ENCODE assay signal across 13 cellular contexts in genomic region chr16:81994485-81994884, GRCh38. TPM values are rescaled to one million over a fixed set of nuclear protein-coding genes. Genes with fewer than 3 reads are reported as not detected.
A peak's percentile ranks its signal among the peaks of the same experiment; 100 is the strongest.
DNase-seq lines count a peak whose midpoint lies in the region; ATAC-seq, FAIRE-seq and TF ChIP-seq lines count a peak whose summit lies in the region.
"Had no signal": no experiment of that assay in that cellular context is flagged by ENCODE, and none has a peak within 500 bp of the region (broad histone marks: within the 10 kb centered on the region; RNA-seq: fewer than 3 reads in every experiment).

No MANE protein-coding gene starts in this region.

- POLR2A ChIA-PET in A549 (lab: Yijun Ruan, JAX) = no interaction called here

- no peak overlapping the region for H3K9ac ChIP-seq in endodermal cell (ENCODE audit: extremely low read depth, low read length, poor library complexity, severe bottlenecking)

- no peaks in the 10 kb centered on the region for H3K9me3 ChIP-seq in A549
- H3K9me3 ChIP-seq in endodermal cell (ENCODE audit: control insufficient read depth, low read length) = no peaks in the 10 kb centered on the region

- H3K4me1 Mint-ChIP-seq in endodermal cell = no peaks in the 10 kb centered on the region

- FAIRE-seq in A549 (lab: Jason Lieb, UNC) = no peak

- TF ChIP-seq CTCF in A549 (IDR thresholded peaks at IDR 0.05) (no peak), GM06990 (IDR thresholded peaks at IDR 0.05; ENCODE audit: insufficient read depth, low read length, poor library complexity, severe bottlenecking) (peak; percentile 45), endodermal cell (conservative IDR thresholded peaks at IDR 0.05) (peak; percentile 68)

- no peak overlapping the region for H3K4me2 ChIP-seq in A549

- ATAC-seq in A549 = peak in 1 of 2 experiments; percentile 65; a peak in 3 of 6 replicates

- CTCF ChIA-PET in A549 (lab: Yijun Ruan, JAX) = interaction anchor here (1.7 kb wide), 1 partner anchor 235 kb away, joined by 6 read pairs; no protein-coding TSS in a partner anchor

- H3K4me3 ChIP-seq in A549 (no peak overlapping the region), GM06990 (replicated peaks; ENCODE audit: low read depth, low read length) (no peak overlapping the region), endodermal cell (ENCODE audit: low read length) (no peak overlapping the region)

- peaks cover 20% of the 10 kb centered on the region for H3K4me1 ChIP-seq in A549
- H3K4me1 ChIP-seq in endodermal cell (ENCODE audit: control insufficient read depth, insufficient read depth, low read length) = no peaks in the 10 kb centered on the region

- H3K27ac Mint-ChIP-seq in endodermal cell = no peak overlapping the region
- H3K27ac Mint-ChIP-seq: activated T-helper 1 cell treated with anti-CD3 and anti-CD28 coated beads, Interleukin-12 subunit alpha, Interleukin-12 subunit beta, Interleukin-2, Interleukin-4 antibody, amounts not matched to agents 30 ng/mL and 10 ng/mL and 1 ng/mL, durations not matched to agents 14 hours and 24 hours and 36 hours; stimulated activated naive CD8-positive, alpha-beta T cell treated with anti-CD3 and anti-CD28 coated beads, Interleukin-15, Interleukin-2, amounts not matched to agents 100 ng/mL and 50 ng/mL, for 24 hours had no signal

- no peaks in the 10 kb centered on the region for H3K27me3 ChIP-seq in GM06990 (replicated peaks; ENCODE audit: control insufficient read depth, insufficient read depth, low read length)
- H3K27me3 ChIP-seq in endodermal cell (ENCODE audit: control insufficient read depth, insufficient read depth, low read length, poor library complexity, severe bottlenecking) = no peaks in the 10 kb centered on the region

- H3K9me3 Mint-ChIP-seq in endodermal cell = no peaks in the 10 kb centered on the region
- H3K9me3 Mint-ChIP-seq: activated T-helper 1 cell treated with anti-CD3 and anti-CD28 coated beads, Interleukin-12 subunit alpha, Interleukin-12 subunit beta, Interleukin-2, Interleukin-4 antibody, amounts not matched to agents 30 ng/mL and 10 ng/mL and 1 ng/mL, durations not matched to agents 14 hours and 24 hours and 36 hours; stimulated activated naive CD8-positive, alpha-beta T cell treated with anti-CD3 and anti-CD28 coated beads, Interleukin-15, Interleukin-2, amounts not matched to agents 100 ng/mL and 50 ng/mL, for 24 hours had no signal

- no peak overlapping the region for H3K27ac ChIP-seq in A549
- no peak overlapping the region for H3K27ac ChIP-seq in endodermal cell (ENCODE audit: low read depth, low read length)
- no peak overlapping the region for H3K27ac ChIP-seq in substantia nigra (ENCODE audit: low read depth, low read length, poor library complexity, severe bottlenecking)
- H3K27ac ChIP-seq: epithelial cell of prostate had no signal

- TF ChIP-seq POLR2A in A549 (IDR thresholded peaks at IDR 0.05; ENCODE audit: low read length) = no peak

- H3K36me3 ChIP-seq in GM06990 (ENCODE audit: control insufficient read depth, insufficient read depth, low read length) (peaks cover 2% of the 10 kb centered on the region; the same call in 1 of the 2 replicates), endodermal cell (ENCODE audit: control insufficient read depth, insufficient read depth, low read length) (no peaks in the 10 kb centered on the region)

- no peaks in the 10 kb centered on the region for H3K27me3 Mint-ChIP-seq in endodermal cell (ENCODE audit: insufficient read depth)
- H3K27me3 Mint-ChIP-seq: stimulated activated naive CD8-positive, alpha-beta T cell treated with anti-CD3 and anti-CD28 coated beads, Interleukin-15, Interleukin-2, amounts not matched to agents 100 ng/mL and 50 ng/mL, for 24 hours had no signal

- peak; percentile 23 to 28 for DNase-seq in A549 (ENCODE audit: low read depth in 1 of 2, low spot score in 1 of 2)
- no peak for DNase-seq in GM06990 (ENCODE audit: extremely low read depth, insufficient read length)
- DNase-seq in NCI-H69 (lab: John Stamatoyannopoulos, UW) = peak; percentile 5
- peak; percentile 63 for DNase-seq in endodermal cell
- no peak for DNase-seq in substantia nigra (lab: John Stamatoyannopoulos, UW)
- DNase-seq in cortex of kidney (lab: John Stamatoyannopoulos, UW) = no peak
- no peak for DNase-seq in NCI-H1092 (lab: John Stamatoyannopoulos, UW)
- no peak for DNase-seq in NOMO-1 treated with dmso at 0.1 percent for 144 hours (lab: John Stamatoyannopoulos, UW; ENCODE audit: unreplicated experiment)
- DNase-seq: NCI-H226 had no signal

- no peaks in the 10 kb centered on the region for H3K36me3 Mint-ChIP-seq in endodermal cell (ENCODE audit: low read depth)

- no peak overlapping the region for H3K4me3 Mint-ChIP-seq in endodermal cell
- H3K4me3 Mint-ChIP-seq: activated T-helper 1 cell treated with anti-CD3 and anti-CD28 coated beads, Interleukin-12 subunit alpha, Interleukin-12 subunit beta, Interleukin-2, Interleukin-4 antibody, amounts not matched to agents 30 ng/mL and 10 ng/mL and 1 ng/mL, durations not matched to agents 14 hours and 24 hours and 36 hours; stimulated activated naive CD8-positive, alpha-beta T cell treated with anti-CD3 and anti-CD28 coated beads, Interleukin-15, Interleukin-2, amounts not matched to agents 100 ng/mL and 50 ng/mL, for 24 hours had no signal

- TF ChIP-seq RAD21 in A549 (conservative IDR thresholded peaks at IDR 0.05 in 1 of 2, IDR thresholded peaks at IDR 0.05 in 1 of 2) = peak in 1 of 2 experiments; percentile 22; a peak in 1 of 5 replicates

- TF ChIP-seq EP300 in A549 (IDR thresholded peaks at IDR 0.05) = no peak

- WGBS in A549 (ENCODE audit: missing lambda C conversion rate) = 64% methylated on average over 5 of the region's 5 CpGs
- WGBS in endodermal cell (ENCODE audit: insufficient coverage in 1 of 2, insufficient read length in 1 of 2), 2 experiments = 86 to 88% methylated on average over 2 to 5 of the region's 5 CpGs

TF ChIP-seq in A549, 52 proteins besides CTCF, POLR2A, EP300 and RAD21 (continues in another document):
- TF ChIP-seq REST (IDR thresholded peaks at IDR 0.05) (no peak), FOXS1 (CRISPR knock-in tag; IDR thresholded peaks at IDR 0.05) (no peak), KDM1A (IDR thresholded peaks at IDR 0.05; ENCODE audit: low read depth) (no peak), FOSL2 (IDR thresholded peaks at IDR 0.05) (no peak), FOSL2 (CRISPR knock-in tag; IDR thresholded peaks at IDR 0.05) (no peak), EHMT2 (IDR thresholded peaks at IDR 0.05; ENCODE audit: low read depth) (no peak), JUNB (IDR thresholded peaks at IDR 0.05) (no peak), MYC (IDR thresholded peaks at IDR 0.05; ENCODE audit: borderline replicate concordance, low read length) (no peak), CBX8 (IDR thresholded peaks at IDR 0.05) (no peak), HES2 (IDR thresholded peaks at IDR 0.05) (no peak), EHF (CRISPR knock-in tag; IDR thresholded peaks at IDR 0.05) (no peak), RNF2 (IDR thresholded peaks at IDR 0.05; ENCODE audit: borderline replicate concordance, low read depth) (no peak), ZC3H11A (IDR thresholded peaks at IDR 0.05) (no peak), MAX (IDR thresholded peaks at IDR 0.05) (no peak)

RNA-seq across cellular contexts. Expression of gene SDR42E1, which starts 16.8 kb away (rescaled TPM):
- polyA plus RNA-seq in A549 (2011; rRNA removed) (5.2 and 7.4 TPM in 2 replicates), A549 (2017; fragmentation: RNase III; extraction: RNeasy Plus Mini Kit Qiagen cat#74134 plus additional on column Dnase treatment) (1.3 to 1.7 TPM (median 1.4 TPM) in 3 replicates)
- polyA plus RNA-seq in A549 (2012; cell fraction: cytosol; rRNA removed) = 1.1 and 1.5 TPM in 2 replicates
- polyA plus RNA-seq in A549 (2012; cell fraction: nucleus; rRNA removed) = 0.58 and 0.87 TPM in 2 replicates
- polyA minus RNA-seq in A549 (2011; rRNA and poly(A)+ RNA removed) = 5.9 and 6.0 TPM in 2 replicates
- total RNA-seq in endodermal cell = under 1 TPM in 1 of 2 donors, not detected in 1; 0.15 TPM
- not detected for polyA plus RNA-seq in endodermal cell (2013, experiment 1 of 2)
- polyA plus RNA-seq in endodermal cell (2013, experiment 2 of 2) = not detected

RNA-seq across cellular contexts. Expression of gene HSD17B2, which starts 40.6 kb away (rescaled TPM):
- 0.03 TPM in 1 of 2 replicates, not detected in the other for polyA plus RNA-seq in A549 (2011; rRNA removed)
- polyA plus RNA-seq in A549 (2012; cell fraction: cytosol; rRNA removed) = not detected in 2 replicates
- polyA plus RNA-seq in A549 (2012; cell fraction: nucleus; rRNA removed) = not detected in 2 replicates
- polyA plus RNA-seq in A549 (2017; fragmentation: RNase III; extraction: RNeasy Plus Mini Kit Qiagen cat#74134 plus additional on column Dnase treatment) = not detected in 3 replicates
- not detected in 2 replicates for polyA minus RNA-seq in A549 (2011; rRNA and poly(A)+ RNA removed)
- not detected for total RNA-seq in endodermal cell
- polyA plus RNA-seq in endodermal cell (2013, experiment 1 of 2) = not detected
- not detected for polyA plus RNA-seq in endodermal cell (2013, experiment 2 of 2)
- total RNA-seq: activated T-helper 1 cell treated with anti-CD3 and anti-CD28 coated beads, Interleukin-12 subunit alpha, Interleukin-12 subunit beta, Interleukin-2, Interleukin-4 antibody, amounts not matched to agents 30 ng/mL and 10 ng/mL and 1 ng/mL, durations not matched to agents 14 hours and 24 hours and 36 hours; posterior vena cava had no signal

Comparison
In these comparisons a context has a peak if more than half of its experiments do, and no peak if none do; other contexts are left out.
1. DNase-seq: peak in A549 (2 of 2), NCI-H69 (single experiment) and endodermal cell (single experiment); none in GM06990 (single experiment), substantia nigra (0 of 49), cortex of kidney (single experiment), NCI-H1092 (single experiment) and NOMO-1 treated with dmso at 0.1 percent for 144 hours (single experiment).